Comparison of ENCODE assay signal across 12 cellular contexts in genomic region chr17:80941743-80942211, GRCh38. TPM values are rescaled to one million over a fixed set of nuclear protein-coding genes. Genes with fewer than 3 reads are reported as not detected.
DNase-seq lines count a peak whose midpoint lies in the region; ATAC-seq, FAIRE-seq and TF ChIP-seq lines count a peak whose summit lies in the region.
"Had no signal": no experiment of that assay in that cellular context is flagged by ENCODE, and none has a peak within 500 bp of the region (broad histone marks: within the 10 kb centered on the region; RNA-seq: fewer than 3 reads in every experiment).

No MANE protein-coding gene starts in this region.

- 78 to 93% (median 92%) methylated on average over 28 of the region's 28 CpGs for WGBS in small intestine, 3 donors

- peaks cover 2 to 4% of the 10 kb centered on the region in 2 donors for H3K9me3 Mint-ChIP-seq in stimulated activated naive B cell treated with anti-CD40 and anti-IgM and Interleukin-4, amounts not matched to agents 10 μg/mL and 1 μg/mL and 100 μg/mL, for 72 hours
- H3K9me3 Mint-ChIP-seq: naive thymus-derived CD8-positive, alpha-beta T cell had no signal

- no peak for ATAC-seq in stimulated activated naive B cell treated with anti-CD40 and anti-IgM and Interleukin-4, amounts not matched to agents 10 μg/mL and 1 μg/mL and 100 μg/mL, for 72 hours (replicated peaks)
- ATAC-seq: naive thymus-derived CD8-positive, alpha-beta T cell had no signal

- H3K36me3 ChIP-seq in bronchial epithelial cell (ENCODE audit: control insufficient read depth, insufficient read depth, low read length) (peaks cover 2% of the 10 kb centered on the region), kidney (ENCODE audit: control insufficient read depth in 1 of 2, insufficient read depth in 2 of 2, low read length in 2 of 2) (peaks cover 6 to 10% of the 10 kb centered on the region in 2 donors), small intestine (ENCODE audit: control insufficient read depth in 2 of 2, insufficient read depth in 2 of 2, low read length in 2 of 2) (no peaks in the 10 kb centered on the region)

- H3K36me3 Mint-ChIP-seq in stimulated activated naive B cell treated with anti-CD40 and anti-IgM and Interleukin-4, amounts not matched to agents 10 μg/mL and 1 μg/mL and 100 μg/mL, for 72 hours, result peaks cover 46 to 67% of the 10 kb centered on the region in 2 donors

- DNase-seq in EH (ENCODE audit: low read depth) (peak; percentile 19), bronchial epithelial cell (ENCODE audit: low read depth) (no peak), kidney (peak; percentile 64), ecto neural progenitor cell (ENCODE audit: low spot score) (no peak), GM12892 (ENCODE audit: insufficient read length) (no peak), small intestine (no peak), MV-4-11 (lab: John Stamatoyannopoulos, UW) (no peak)
- DNase-seq in stimulated activated naive B cell treated with anti-CD40 and anti-IgM and Interleukin-4, amounts not matched to agents 10 μg/mL and 1 μg/mL and 100 μg/mL, for 72 hours, result no peak
- DNase-seq: activated effector memory CD4-positive, alpha-beta T cell treated with anti-CD3 and anti-CD28 coated beads, Interleukin-2, amount 50 U/mL, for 16 hours; stimulated activated CD4-positive, alpha-beta T cell treated with anti-CD3 and anti-CD28 coated beads, Interleukin-15, amount 100 ng/mL, for 24 hours had no signal

- H3K4me1 Mint-ChIP-seq in stimulated activated naive B cell treated with anti-CD40 and anti-IgM and Interleukin-4, amounts not matched to agents 10 μg/mL and 1 μg/mL and 100 μg/mL, for 72 hours, result peaks cover 22 to 41% of the 10 kb centered on the region in 2 donors

- no peaks in the 10 kb centered on the region for H3K27me3 Mint-ChIP-seq in stimulated activated naive B cell treated with anti-CD40 and anti-IgM and Interleukin-4, amounts not matched to agents 10 μg/mL and 1 μg/mL and 100 μg/mL, for 72 hours
- H3K27me3 Mint-ChIP-seq: naive thymus-derived CD8-positive, alpha-beta T cell had no signal

- no peak for TF ChIP-seq CTCF in bronchial epithelial cell (IDR thresholded peaks at IDR 0.05; ENCODE audit: insufficient read depth, low read length, severe bottlenecking)
- TF ChIP-seq CTCF in kidney (IDR thresholded peaks at IDR 0.05; ENCODE audit: borderline replicate concordance, extremely low read depth, insufficient read depth), result no peak

- peak overlapping the region; percentile 56 for H3K27ac Mint-ChIP-seq in stimulated activated naive B cell treated with anti-CD40 and anti-IgM and Interleukin-4, amounts not matched to agents 10 μg/mL and 1 μg/mL and 100 μg/mL, for 72 hours

- peaks cover 4 to 9% of the 10 kb centered on the region in 2 donors for H3K4me1 ChIP-seq in kidney (ENCODE audit: control insufficient read depth in 1 of 2, insufficient read depth in 1 of 2, low read depth in 1 of 2, low read length in 2 of 2)
- no peaks in the 10 kb centered on the region for H3K4me1 ChIP-seq in small intestine (ENCODE audit: control insufficient read depth in 2 of 2, insufficient read depth in 1 of 2, low read depth in 1 of 2, low read length in 1 of 2)

- H3K27ac ChIP-seq in kidney (ENCODE audit: low read depth in 2 of 2, low read length in 2 of 2) (no peak overlapping the region), small intestine (ENCODE audit: low read depth in 1 of 2, low read length in 1 of 2) (peak overlapping the region in 1 of 2 donors; percentile 51)

- TF ChIP-seq POLR2A in GM12892 (IDR thresholded peaks at IDR 0.05; ENCODE audit: low read depth, low read length), result no peak

- no peak overlapping the region for H3K4me3 Mint-ChIP-seq in stimulated activated naive B cell treated with anti-CD40 and anti-IgM and Interleukin-4, amounts not matched to agents 10 μg/mL and 1 μg/mL and 100 μg/mL, for 72 hours
- H3K4me3 Mint-ChIP-seq: naive thymus-derived CD8-positive, alpha-beta T cell had no signal

- intact Hi-C loops in kidney (cut with DNase I), result no loop called here

- H3K9ac ChIP-seq in kidney (ENCODE audit: low read length in 2 of 2), result no peak overlapping the region

- no peak overlapping the region for H3K4me3 ChIP-seq in bronchial epithelial cell (ENCODE audit: low read depth, low read length)
- H3K4me3 ChIP-seq in kidney (ENCODE audit: low read length in 2 of 2), result no peak overlapping the region
- H3K4me3 ChIP-seq in small intestine (ENCODE audit: low read depth in 1 of 2, low read length in 2 of 2), result no peak overlapping the region

- no peaks in the 10 kb centered on the region for H3K9me3 ChIP-seq in kidney (ENCODE audit: control insufficient read depth in 1 of 2, low read length in 2 of 2)
- H3K9me3 ChIP-seq in small intestine (ENCODE audit: control insufficient read depth, low read depth), result no peaks in the 10 kb centered on the region

- peak; percentile 62 for FAIRE-seq in bronchial epithelial cell (lab: Jason Lieb, UNC)
- no peak for FAIRE-seq in kidney (lab: Jason Lieb, UNC)
- no peak for FAIRE-seq in GM12892 (lab: Jason Lieb, UNC)
- FAIRE-seq in small intestine (lab: Jason Lieb, UNC), result no peak
- FAIRE-seq: GM19239 had no signal

- H3K27me3 ChIP-seq in bronchial epithelial cell (ENCODE audit: control insufficient read depth, insufficient read depth, low read length) (no peaks in the 10 kb centered on the region), small intestine (ENCODE audit: control insufficient read depth in 2 of 2, insufficient read depth in 2 of 2, low read length in 2 of 2) (no peaks in the 10 kb centered on the region)

RNA-seq across cellular contexts. Expression of gene CHMP6, which starts 49.9 kb away (rescaled TPM):
- total RNA-seq in bronchial epithelial cell (5.8 and 8.6 TPM in 2 replicates), kidney (28.0 TPM)
- polyA plus RNA-seq in kidney (ENCODE audit: insufficient read depth, low read depth, low replicate concordance) (34.1 TPM), small intestine (10 to 100 TPM; 29.0 to 35.8 (median 34.6) TPM)
- polyA plus RNA-seq in GM12892 (2012; ENCODE audit: missing spikeins), result 11.9 TPM

Comparison
In these comparisons a context has a peak if more than half of its experiments do, and no peak if none do; other contexts are left out.
1. DNase-seq: peak in EH (single experiment) and kidney (single experiment); none in bronchial epithelial cell (single experiment), stimulated activated naive B cell treated with anti-CD40 and anti-IgM and Interleukin-4, amounts not matched to agents 10 μg/mL and 1 μg/mL and 100 μg/mL, for 72 hours (single experiment), ecto neural progenitor cell (single experiment), GM12892 (single experiment), small intestine (single experiment) and MV-4-11 (single experiment).